ENCODE assay signal across 18 cellular contexts in genomic region chr2:165847001-165847400, GRCh38.
DNase-seq lines count a peak whose midpoint lies in the region; ATAC-seq and TF ChIP-seq lines count a peak whose summit lies in the region.
"Had no signal": no experiment of that assay in that cellular context is flagged by ENCODE, and none has a peak within 500 bp of the region (broad histone marks: within the 10 kb centered on the region; RNA-seq: fewer than 3 reads in every experiment).

No MANE protein-coding gene starts in this region.

- CTCF ChIA-PET in HEK293T (lab: Yijun Ruan, JAX) (interaction anchor here (0.8 kb wide), 1 partner anchor 608 kb away, joined by 3 read pairs; the partner anchor contains the start of gene SCN2A), RWPE1 (lab: Yijun Ruan, JAX) (interaction anchor here (0.5 to 0.8 kb wide), 4 partner anchors 15 to 1124 kb away, joined by 3 to 4 read pairs (median 4); no protein-coding TSS in a partner anchor)

- DNase-seq in GM12865 (ENCODE audit: low read depth) (no peak), HEK293T (ENCODE audit: extremely low spot score) (peak; percentile 13), RWPE1 (ENCODE audit: low spot score) (peak; percentile 30), iPS-NIHi7 (ENCODE audit: extremely low spot score) (peak; percentile 38), C1 segment of cervical spinal cord (lab: John Stamatoyannopoulos, UW) (no peak), NCI-H2227 (lab: John Stamatoyannopoulos, UW; ENCODE audit: unreplicated experiment) (no peak)
- DNase-seq in stimulated activated CD4-positive, alpha-beta T cell treated with anti-CD3 and anti-CD28 coated beads, Interleukin-2, amount 100 ng/mL, for 24 hours = no peak
- DNase-seq: activated CD4-positive, alpha-beta T cell treated with anti-CD3 and anti-CD28 coated beads for 36 hours; activated naive CD8-positive, alpha-beta T cell treated with anti-CD3 and anti-CD28 coated beads, Interleukin-2, amount 50 U/mL, for 24 hours; BE2C; foreskin fibroblast; KBM-7; NCI-H2107; NCI-H69; Peyer's patch; stimulated activated CD4-positive, alpha-beta T cell treated with anti-CD3 and anti-CD28 coated beads, Interleukin-4, amount 100 ng/mL, for 4 hours had no signal

- peak; percentile 14 for TF ChIP-seq CTCF in GM12865 (IDR thresholded peaks at IDR 0.05; ENCODE audit: insufficient read depth, low read depth, low read length, missing control alignments)
- TF ChIP-seq CTCF in RWPE1 (conservative IDR thresholded peaks at IDR 0.05; ENCODE audit: low read depth) = no peak

- POLR2A ChIA-PET in HEK293T (lab: Yijun Ruan, JAX) = interaction anchor here (1.6 kb wide), 1 partner anchor 12 kb away, joined by 3 read pairs; no protein-coding TSS in a partner anchor
- POLR2A ChIA-PET in RWPE1 (lab: Yijun Ruan, JAX; ENCODE audit: low non-redundant PET) = no interaction called here

- no peak overlapping the region for H3K4me3 ChIP-seq in GM12865 (ENCODE audit: low read depth, low read length)
- H3K4me3 ChIP-seq: Peyer's patch had no signal

- ATAC-seq in HG03378 (IDR thresholded peaks at IDR 0.05; ENCODE audit: unreplicated experiment) = no peak
- ATAC-seq: activated CD4-positive, alpha-beta T cell treated with anti-CD3 and anti-CD28 coated beads for 36 hours; activated naive CD8-positive, alpha-beta T cell treated with anti-CD3 and anti-CD28 coated beads, Interleukin-2, amount 50 U/mL, for 24 hours; activated T-helper 17 cell treated with anti-CD3 and anti-CD28 coated beads, Interleukin-2, amount 50 U/mL, for 72 hours had no signal

- no peak overlapping the region for H3K27ac ChIP-seq in RWPE1
- H3K27ac ChIP-seq: Peyer's patch had no signal

TF ChIP-seq in HEK293T, 16 proteins besides CTCF, POLR2A, EP300 and RAD21:
- TF ChIP-seq NFRKB (IDR thresholded peaks at IDR 0.05) = no peak
- no peak for TF ChIP-seq FOXA1 (IDR thresholded peaks at IDR 0.05)
- no peak for TF ChIP-seq FOXK2 (IDR thresholded peaks at IDR 0.05)
- no peak for TF ChIP-seq LEF1 (IDR thresholded peaks at IDR 0.05; ENCODE audit: borderline replicate concordance)
- no peak for TF ChIP-seq HDGF (IDR thresholded peaks at IDR 0.05; ENCODE audit: borderline replicate concordance)
- no peak for TF ChIP-seq CTBP1 (IDR thresholded peaks at IDR 0.05; ENCODE audit: borderline replicate concordance)
- TF ChIP-seq ELF4 (IDR thresholded peaks at IDR 0.05) = no peak

Comparison
In these comparisons a context has a peak if more than half of its experiments do, and no peak if none do; other contexts are left out.
1. DNase-seq: peak in HEK293T (single experiment), RWPE1 (single experiment) and iPS-NIHi7 (single experiment); none in GM12865 (single experiment), C1 segment of cervical spinal cord (0 of 14), NCI-H2227 (single experiment) and stimulated activated CD4-positive, alpha-beta T cell treated with anti-CD3 and anti-CD28 coated beads, Interleukin-2, amount 100 ng/mL, for 24 hours (0 of 2).